23 cellular contexts compared by ENCODE assay signal in genomic region chr3:50660386-50660785, GRCh38. TPM values are rescaled to one million over a fixed set of nuclear protein-coding genes. Genes with fewer than 3 reads are reported as not detected.
DNase-seq lines count a peak whose midpoint lies in the region; ATAC-seq, FAIRE-seq and TF ChIP-seq lines count a peak whose summit lies in the region.
"Had no signal": no experiment of that assay in that cellular context is flagged by ENCODE, and none has a peak within 500 bp of the region (broad histone marks: within the 10 kb centered on the region; RNA-seq: fewer than 3 reads in every experiment).

No MANE protein-coding gene starts in this region.

- H3K79me1 ChIP-seq in H1 (ENCODE audit: low read depth, low read length) = no peaks in the 10 kb centered on the region

- no peaks in the 10 kb centered on the region for H3K9me3 ChIP-seq in H1 (ENCODE audit: insufficient read depth in 2 of 2, low read depth in 1 of 2, low read length in 1 of 2)
- H3K9me3 ChIP-seq: BLaER1 treated with 17β-estradiol and CSF1 and Interleukin-3, amounts not matched to agents 10 nM and 100 nM had no signal

- no peaks in the 10 kb centered on the region for H3K79me2 ChIP-seq in H1 (ENCODE audit: control insufficient read depth in 1 of 2, insufficient read depth in 2 of 2, low read length in 2 of 2)

- no peak for TF ChIP-seq POLR2A in H1 (IDR thresholded peaks at IDR 0.05; ENCODE audit: control extremely low read depth in 1 of 2, low read depth in 2 of 2, low read length in 2 of 2)

- H4K91ac ChIP-seq in H1 (replicated peaks; ENCODE audit: insufficient read length, low read length) = no peak overlapping the region

- TF ChIP-seq EP300 in H1 (IDR thresholded peaks at IDR 0.05; ENCODE audit: borderline replicate concordance in 1 of 2, low read depth in 2 of 2, low read length in 2 of 2) = no peak

- no peak overlapping the region for H2AK5ac ChIP-seq in H1 (ENCODE audit: low read depth, low read length)

- no peak overlapping the region for H3K9ac ChIP-seq in H1 (replicated peaks in 1 of 4; ENCODE audit: extremely low read depth in 1 of 4, low read depth in 3 of 4, low read length in 3 of 4)
- H3K9ac ChIP-seq: BLaER1 treated with 17β-estradiol and CSF1 and Interleukin-3, amounts not matched to agents 10 nM and 100 nM; KMS-11 had no signal

- H3K9me3 Mint-ChIP-seq in HFFc6 = no peaks in the 10 kb centered on the region
- H3K9me3 Mint-ChIP-seq: CD8-positive, alpha-beta memory T cell; GM23338 had no signal

- H3K36me3 ChIP-seq in H1 (ENCODE audit: control insufficient read depth in 2 of 4, insufficient read depth in 4 of 4, low read length in 3 of 4) = no peaks in the 10 kb centered on the region
- H3K36me3 ChIP-seq: BLaER1 treated with 17β-estradiol and CSF1 and Interleukin-3, amounts not matched to agents 10 nM and 100 nM had no signal

- H2BK12ac ChIP-seq in H1 (ENCODE audit: low read depth, low read length) = peak overlapping the region; percentile 4; the same call in 1 of the 2 replicates

- peaks cover 0 to 2% of the 10 kb centered on the region in 2 experiments for H4K20me1 ChIP-seq in H1 (replicated peaks in 1 of 2; ENCODE audit: control insufficient read depth in 1 of 2, insufficient read depth in 2 of 2, low read length in 2 of 2)

- no peak overlapping the region for H4K8ac ChIP-seq in H1 (ENCODE audit: extremely low read depth, insufficient read depth, low read length)

- DNase-seq in activated CD4-positive, CD25-positive, alpha-beta regulatory T cell treated with anti-CD3 and anti-CD28 coated beads, Interleukin-2, amount 50 U/mL, for 72 hours = peak; percentile 15
- no peak for DNase-seq in HFFc6
- no peak for DNase-seq in H1 (ENCODE audit: low read depth in 1 of 2, low spot score in 2 of 2)
- peak; percentile 25 for DNase-seq in sciatic nerve (ENCODE audit: low spot score)
- DNase-seq in globus pallidus (ENCODE audit: low spot score) = no peak
- DNase-seq in CD1c-positive myeloid dendritic cell (ENCODE audit: extremely low spot score) = no peak
- DNase-seq in inferior parietal cortex (ENCODE audit: extremely low spot score) = no peak
- DNase-seq: ACHN; CD8-positive, alpha-beta memory T cell; GDM1; IMR-90; NCI-H1105; NCI-H2029 treated with DMSO at 0.1 percent for 48 hours; NCI-H226; NCI-H510A treated with DMSO at 0.1 percent for 48 hours; NCI-H748 treated with DMSO at 0.1 percent for 48 hours; PC-9 had no signal

- no peak overlapping the region for H3K4me3 ChIP-seq in H1 (ENCODE audit: extremely low read depth in 1 of 4, insufficient read depth in 2 of 4, low read depth in 3 of 4, low read length in 4 of 4)
- H3K4me3 ChIP-seq: BLaER1 treated with 17β-estradiol and CSF1 and Interleukin-3, amounts not matched to agents 10 nM and 100 nM; GM23338; PC-9 had no signal

- peaks cover 7% of the 10 kb centered on the region for H3K27me3 Mint-ChIP-seq in HFFc6 (ENCODE audit: insufficient read depth)

- H3K4ac ChIP-seq in H1 (replicated peaks; ENCODE audit: insufficient read length, low read depth, low read length) = no peak overlapping the region

- H3K23ac ChIP-seq in H1 (ENCODE audit: insufficient read length) = no peak overlapping the region

- POLR2A ChIA-PET in H1 (lab: Charles Lee; ENCODE audit: partially characterized antibody) = no interaction called here

- H2BK5ac ChIP-seq in H1 (ENCODE audit: low read depth, low read length) = no peak overlapping the region

- no peaks in the 10 kb centered on the region for H3K23me2 ChIP-seq in H1 (ENCODE audit: low read depth, low read length)

- no peak overlapping the region for H4K5ac ChIP-seq in H1 (ENCODE audit: insufficient read length, low read depth, low read length)

- CTCF ChIA-PET in H1 (lab: Charles Lee; ENCODE audit: partially characterized antibody) = interaction anchor here (0.8 to 63.8 kb wide), 3 partner anchors 8 to 39 kb away, joined by 3 to 1262 read pairs (median 3); partner anchors contain the start of genes CISH and MAPKAPK3

- no peaks in the 10 kb centered on the region for H3K4me1 ChIP-seq in H1 (replicated peaks in 1 of 4; ENCODE audit: control insufficient read depth in 3 of 4, insufficient read depth in 4 of 4, low read length in 3 of 4)

- H3K36me3 Mint-ChIP-seq in HFFc6 (ENCODE audit: low read depth) = no peaks in the 10 kb centered on the region

- 92% methylated on average over 10 of the region's 10 CpGs; no CpG with 5 or more reads in 1 of the 2 experiments for WGBS in H1 (ENCODE audit: extremely low coverage in 1 of 2, insufficient coverage in 1 of 2, insufficient read length in 1 of 2, insufficient replicate concordance in 2 of 2, low coverage in 1 of 2, low lambda C conversion rate in 2 of 2, missing lambda C conversion rate in 1 of 2), 2 experiments

- H2BK120ac ChIP-seq in H1 (replicated peaks; ENCODE audit: low read depth, low read length) = no peak overlapping the region

- H3K18ac ChIP-seq in H1 (ENCODE audit: extremely low read depth, low read length) = no peak overlapping the region

- TF ChIP-seq CTCF in HFFc6 (IDR thresholded peaks at IDR 0.05) (0 out of 2 replicates have a peak, but pooled peaks have one; percentile 10), H1 (IDR thresholded peaks at IDR 0.05; ENCODE audit: control extremely low read depth in 1 of 3, insufficient read depth in 1 of 3, low read depth in 1 of 3, low read length in 3 of 3) (no peak)

- H3K27me3 ChIP-seq in H1 (replicated peaks in 1 of 4; ENCODE audit: control insufficient read depth in 3 of 4, extremely low read depth in 1 of 4, insufficient read depth in 3 of 4, low read length in 3 of 4) = no peaks in the 10 kb centered on the region; a peak in 1 of 7 replicates
- H3K27me3 ChIP-seq: BLaER1 treated with 17β-estradiol and CSF1 and Interleukin-3, amounts not matched to agents 10 nM and 100 nM had no signal

- H2AFZ ChIP-seq in H1 (ENCODE audit: low read length) = no peak overlapping the region
- H2AFZ ChIP-seq: GM23338, PC-9 had no signal

- H2BK15ac ChIP-seq in H1 (ENCODE audit: low read length) = 0 out of 2 replicates have a peak overlapping the region, but pooled peaks have one; percentile 40

- H3K4me2 ChIP-seq in H1 (ENCODE audit: insufficient read depth in 1 of 2, low read depth in 2 of 2, low read length in 2 of 2) = no peak overlapping the region
- H3K4me2 ChIP-seq: BLaER1 treated with 17β-estradiol and CSF1 and Interleukin-3, amounts not matched to agents 10 nM and 100 nM; GM23338; KMS-11; PC-9 had no signal

- H2BK20ac ChIP-seq in H1 (ENCODE audit: low read length) = no peak overlapping the region

- FAIRE-seq in H1 (lab: Jason Lieb, UNC) = no peak
- FAIRE-seq: GM18507 had no signal

- H3K4me3 Mint-ChIP-seq in HFFc6 = no peak overlapping the region
- H3K4me3 Mint-ChIP-seq: CD8-positive, alpha-beta memory T cell; GM23338 had no signal

- H3K56ac ChIP-seq in H1 (replicated peaks; ENCODE audit: insufficient read length, low read depth, low read length) = no peak overlapping the region

- no peak for ATAC-seq in activated CD4-positive, CD25-positive, alpha-beta regulatory T cell treated with anti-CD3 and anti-CD28 coated beads, Interleukin-2, amount 50 U/mL, for 24 hours
- no peak for ATAC-seq in sciatic nerve
- ATAC-seq: GM23338 had no signal

- no peak overlapping the region for H3K14ac ChIP-seq in H1 (ENCODE audit: insufficient read length)

- intact Hi-C loops in sciatic nerve (cut with DNase I) = no loop called here

- no peak overlapping the region for H3K27ac Mint-ChIP-seq in HFFc6
- H3K27ac Mint-ChIP-seq: CD8-positive, alpha-beta memory T cell; GM23338 had no signal

- peaks cover 35% of the 10 kb centered on the region for H3K4me1 Mint-ChIP-seq in HFFc6 (ENCODE audit: low read depth)
- H3K4me1 Mint-ChIP-seq: GM23338 had no signal

- H3K27ac ChIP-seq in H1 (ENCODE audit: low read depth, low read length) = no peak overlapping the region
- H3K27ac ChIP-seq: 22Rv1; BLaER1 treated with 17β-estradiol and CSF1 and Interleukin-3, amounts not matched to agents 10 nM and 100 nM; KMS-11; PC-9 had no signal

- TF ChIP-seq RAD21 in H1 (IDR thresholded peaks at IDR 0.05 in 1 of 2, conservative IDR thresholded peaks at IDR 0.05 in 1 of 2; ENCODE audit: low read depth in 2 of 2, low read length in 2 of 2) = no peak

RNA-seq across cellular contexts. Expression of gene DOCK3, which starts 14.3 kb away (rescaled TPM):
- under 1 TPM; 0.14 to 0.26 (median 0.22) TPM for total RNA-seq in HFFc6 (2021; fragmentation: NEBNext Ultra II Directional; extraction: Animal tissue kit (Norgen Biotek cat#: 25700))
- 4.6 and 5.0 TPM in 2 replicates for total RNA-seq in H1 (2021; fragmentation: NEBNext Ultra II Directional; extraction: Animal tissue kit (Norgen Biotek cat#: 25700))
- 2.7 and 3.6 TPM in 2 replicates for polyA plus RNA-seq in H1 (2011; rRNA removed)
- polyA plus RNA-seq in H1 (2011; cell fraction: cytosol; rRNA removed) = 3.1 TPM
- 13.9 TPM for polyA plus RNA-seq in H1 (2011; cell fraction: nucleus; rRNA removed)
- polyA plus RNA-seq in H1 (2012, experiment 1 of 2) = 3.8 to 5.0 TPM (median 4.6 TPM) in 4 replicates
- 0.35 TPM for polyA plus RNA-seq in H1 (2012, experiment 2 of 2)
- polyA plus RNA-seq in H1 (2013, experiment 1 of 2) = 2.4 TPM
- 2.2 TPM for polyA plus RNA-seq in H1 (2013, experiment 2 of 2)
- 10.1 and 12.7 TPM in 2 replicates for polyA minus RNA-seq in H1 (2011; rRNA and poly(A)+ RNA removed)
- polyA minus RNA-seq in H1 (2011; cell fraction: cytosol; rRNA and poly(A)+ RNA removed) = 3.2 TPM
- 17.4 TPM for polyA minus RNA-seq in H1 (2011; cell fraction: nucleus; rRNA and poly(A)+ RNA removed)
- total RNA-seq in sciatic nerve = 6.2 TPM

RNA-seq across cellular contexts. Expression of gene MAPKAPK3, which starts 43.4 kb away (rescaled TPM):
- 10 to 100 TPM; 60.5 to 65.5 (median 62.8) TPM for total RNA-seq in HFFc6 (2021; fragmentation: NEBNext Ultra II Directional; extraction: Animal tissue kit (Norgen Biotek cat#: 25700))
- 52.7 and 65.4 TPM in 2 replicates for total RNA-seq in H1 (2021; fragmentation: NEBNext Ultra II Directional; extraction: Animal tissue kit (Norgen Biotek cat#: 25700))
- 87.9 and 99.8 TPM in 2 replicates for polyA plus RNA-seq in H1 (2011; rRNA removed)
- 82.8 TPM for polyA plus RNA-seq in H1 (2011; cell fraction: cytosol; rRNA removed)
- polyA plus RNA-seq in H1 (2011; cell fraction: nucleus; rRNA removed) = 79.2 TPM
- polyA plus RNA-seq in H1 (2012, experiment 1 of 2) = 48.0 to 63.0 TPM (median 59.2 TPM) in 4 replicates
- polyA plus RNA-seq in H1 (2012, experiment 2 of 2) = 82.4 TPM
- polyA plus RNA-seq in H1 (2013, experiment 1 of 2) = 39.1 TPM
- 40.2 TPM for polyA plus RNA-seq in H1 (2013, experiment 2 of 2)
- 77.9 and 129 TPM in 2 replicates for polyA minus RNA-seq in H1 (2011; rRNA and poly(A)+ RNA removed)
- 31.9 TPM for polyA minus RNA-seq in H1 (2011; cell fraction: cytosol; rRNA and poly(A)+ RNA removed)
- polyA minus RNA-seq in H1 (2011; cell fraction: nucleus; rRNA and poly(A)+ RNA removed) = 34.5 TPM
- total RNA-seq in sciatic nerve = 19.5 TPM

RNA-seq across cellular contexts. Expression of gene CISH, which starts 48.8 kb away (rescaled TPM):
- total RNA-seq in HFFc6 (2021; fragmentation: NEBNext Ultra II Directional; extraction: Animal tissue kit (Norgen Biotek cat#: 25700)) = 1 to 10 TPM in 2 of 6 experiments, under 1 TPM in 4; 0.84 to 1.4 (median 0.95) TPM
- 1.9 and 3.1 TPM in 2 replicates for total RNA-seq in H1 (2021; fragmentation: NEBNext Ultra II Directional; extraction: Animal tissue kit (Norgen Biotek cat#: 25700))
- 2.2 and 3.0 TPM in 2 replicates for polyA plus RNA-seq in H1 (2011; rRNA removed)
- polyA plus RNA-seq in H1 (2011; cell fraction: cytosol; rRNA removed) = 1.0 TPM
- polyA plus RNA-seq in H1 (2011; cell fraction: nucleus; rRNA removed) = 1.6 TPM
- 1.4 to 2.6 TPM (median 1.8 TPM) in 4 replicates for polyA plus RNA-seq in H1 (2012, experiment 1 of 2)
- polyA plus RNA-seq in H1 (2012, experiment 2 of 2) = 1.7 TPM
- 1.7 TPM for polyA plus RNA-seq in H1 (2013, experiment 1 of 2)
- 1.7 TPM for polyA plus RNA-seq in H1 (2013, experiment 2 of 2)
- 1.8 TPM in 2 replicates for polyA minus RNA-seq in H1 (2011; rRNA and poly(A)+ RNA removed)
- 1.6 TPM for polyA minus RNA-seq in H1 (2011; cell fraction: cytosol; rRNA and poly(A)+ RNA removed)
- polyA minus RNA-seq in H1 (2011; cell fraction: nucleus; rRNA and poly(A)+ RNA removed) = 2.2 TPM
- 10.6 TPM for total RNA-seq in sciatic nerve

Comparison
In these comparisons a context has a peak if more than half of its experiments do, and no peak if none do; other contexts are left out.
1. DNase-seq: peak in activated CD4-positive, CD25-positive, alpha-beta regulatory T cell treated with anti-CD3 and anti-CD28 coated beads, Interleukin-2, amount 50 U/mL, for 72 hours (single experiment) and sciatic nerve (single experiment); none in HFFc6 (single experiment), H1 (0 of 2), globus pallidus (single experiment), CD1c-positive myeloid dendritic cell (single experiment) and inferior parietal cortex (single experiment).